Comparison of ENCODE assay signal across 13 cellular contexts in genomic region chr16:27223226-27223610, GRCh38. TPM values are rescaled to one million over a fixed set of nuclear protein-coding genes. Genes with fewer than 3 reads are reported as not detected.
DNase-seq lines count a peak whose midpoint lies in the region; ATAC-seq and TF ChIP-seq lines count a peak whose summit lies in the region.
"Had no signal": no experiment of that assay in that cellular context is flagged by ENCODE, and none has a peak within 500 bp of the region (broad histone marks: within the 10 kb centered on the region; RNA-seq: fewer than 3 reads in every experiment).

No MANE protein-coding gene starts in this region.

- ATAC-seq in RWPE2 (ENCODE audit: low read depth): no peak

- peak; percentile 47 for DNase-seq in RWPE2 (ENCODE audit: low spot score)
- no peak for DNase-seq in fibroblast of villous mesenchyme (ENCODE audit: low read depth)
- no peak for DNase-seq in superior temporal gyrus (ENCODE audit: extremely low spot score)
- no peak for DNase-seq in vagina (ENCODE audit: extremely low spot score in 2 of 2)
- DNase-seq in hepatic stellate cell (ENCODE audit: low spot score): no peak
- DNase-seq: activated T-cell treated with anti-CD3 and anti-CD28 coated beads, Interleukin-2, amount 50 U/mL, for 24 hours; amniotic stem cell; CD8-positive, alpha-beta memory T cell; Kasumi-1; naive B cell; NCI-H2107 had no signal

- peaks cover 4% of the 10 kb centered on the region; the same call in 1 of the 2 replicates for H3K36me3 ChIP-seq in RWPE2 (ENCODE audit: low read depth)
- peaks cover 12 to 13% (median 12%) of the 10 kb centered on the region in 3 donors for H3K36me3 ChIP-seq in skeletal muscle tissue (ENCODE audit: control insufficient read depth in 3 of 3, insufficient read depth in 3 of 3, low read length in 3 of 3)
- H3K36me3 ChIP-seq in vagina: peaks cover 0 to 4% of the 10 kb centered on the region in 2 donors

- H3K9me3 ChIP-seq in RWPE2 (ENCODE audit: severe bottlenecking): no peaks in the 10 kb centered on the region
- H3K9me3 ChIP-seq in skeletal muscle tissue (ENCODE audit: control insufficient read depth in 3 of 3, low read length in 3 of 3): no peaks in the 10 kb centered on the region
- H3K9me3 ChIP-seq in vagina: no peaks in the 10 kb centered on the region

- no peak for TF ChIP-seq POLR2A in vagina (IDR thresholded peaks at IDR 0.05)

- H3K4me1 ChIP-seq in RWPE2 (ENCODE audit: insufficient read depth, poor library complexity, severe bottlenecking) (peaks cover 7% of the 10 kb centered on the region), skeletal muscle tissue (ENCODE audit: control insufficient read depth in 3 of 3, insufficient read depth in 3 of 3, low read length in 3 of 3) (peaks cover 19 to 22% (median 20%) of the 10 kb centered on the region in 3 donors), vagina (peaks cover 17% of the 10 kb centered on the region)

- peak overlapping the region in 1 of 3 donors; percentile 25 for H3K9ac ChIP-seq in skeletal muscle tissue (ENCODE audit: low read depth in 1 of 3, low read length in 3 of 3)

- intact Hi-C loops in vagina (cut with DNase I): no loop called here

- H3K27me3 ChIP-seq in RWPE2 (ENCODE audit: insufficient read depth, poor library complexity, severe bottlenecking) (no peaks in the 10 kb centered on the region), skeletal muscle tissue (ENCODE audit: control insufficient read depth in 3 of 3, insufficient read depth in 3 of 3, low read length in 3 of 3) (no peaks in the 10 kb centered on the region), vagina (no peaks in the 10 kb centered on the region)

- 0 out of 3 replicates have a peak, but pooled peaks have one; percentile 9 for TF ChIP-seq CTCF in GM12872 (IDR thresholded peaks at IDR 0.05; ENCODE audit: insufficient read depth, low read depth, low read length)
- TF ChIP-seq CTCF in RWPE2 (IDR thresholded peaks at IDR 0.05; ENCODE audit: poor library complexity, severe bottlenecking): no peak
- peak; percentile 12 for TF ChIP-seq CTCF in fibroblast of villous mesenchyme (IDR thresholded peaks at IDR 0.05; ENCODE audit: insufficient read depth, low read depth, low read length)
- no peak for TF ChIP-seq CTCF in vagina (IDR thresholded peaks at IDR 0.05)

- H3K27ac ChIP-seq in RWPE2 (ENCODE audit: poor library complexity, severe bottlenecking) (no peak overlapping the region), skeletal muscle tissue (ENCODE audit: low read depth, low read length) (peak overlapping the region; percentile 68), vagina (no peak overlapping the region)

- H3K4me3 ChIP-seq in RWPE2 (ENCODE audit: severe bottlenecking) (no peak overlapping the region), fibroblast of villous mesenchyme (ENCODE audit: low read depth, low read length) (no peak overlapping the region), skeletal muscle tissue (ENCODE audit: low read length in 3 of 3) (peak overlapping the region in 1 of 3 donors; percentile 40), vagina (no peak overlapping the region)

RNA-seq across cellular contexts. Expression of gene KDM8, which starts 19.9 kb away (rescaled TPM):
- total RNA-seq in fibroblast of villous mesenchyme: 3.2 and 3.9 TPM in 2 replicates
- 2.1 TPM for total RNA-seq in skeletal muscle tissue
- total RNA-seq in vagina: 1.5 TPM

RNA-seq across cellular contexts. Expression of gene NSMCE1, which starts 45.4 kb away (rescaled TPM):
- 60.2 and 69.1 TPM in 2 replicates for total RNA-seq in fibroblast of villous mesenchyme
- total RNA-seq in skeletal muscle tissue: 51.7 TPM
- 24.6 TPM for total RNA-seq in vagina

Comparison
In these comparisons a context has a peak if more than half of its experiments do, and no peak if none do; other contexts are left out.
1. CTCF ChIP-seq: peak in GM12872 (single experiment) and fibroblast of villous mesenchyme (single experiment); none in RWPE2 (single experiment) and vagina (0 of 3).